In genomic region chr4:107389965-107390364, GRCh38 we compare ENCODE assay signal across 30 cellular contexts.
"Had no signal": no experiment of that assay in that cellular context is flagged by ENCODE, and none has a peak within 500 bp of the region (broad histone marks: within the 10 kb centered on the region; RNA-seq: fewer than 3 reads in every experiment).

No MANE protein-coding gene starts in this region.

- H3K27me3 ChIP-seq: adrenal gland, body of pancreas, brain microvascular endothelial cell, breast epithelium had no signal

- H3K4me3 ChIP-seq: adrenal gland, body of pancreas, breast epithelium had no signal

- H3K4me1 ChIP-seq: adrenal gland, body of pancreas, breast epithelium had no signal

- H3K9me3 ChIP-seq: adrenal gland, body of pancreas, breast epithelium had no signal

- H3K27ac ChIP-seq: adrenal gland, body of pancreas, brain microvascular endothelial cell, breast epithelium, VCaP had no signal

- H3K36me3 ChIP-seq: adrenal gland, brain microvascular endothelial cell, breast epithelium had no signal

- DNase-seq: activated B cell treated with CpG ODN at 0.5 μM for 24 hours; activated CD4-positive, alpha-beta memory T cell treated with anti-CD3 and anti-CD28 coated beads for 36 hours; activated CD4-positive, alpha-beta T cell treated with anti-CD3 and anti-CD28 coated beads for 4 hours; activated CD4-positive, alpha-beta T cell treated with anti-CD3 and anti-CD28 coated beads, Interleukin-2, amount 10 ng/mL, durations not matched to agents 24 days and 14 days; activated CD4-positive, alpha-beta T cell treated with anti-CD3 and anti-CD28 coated beads, Interleukin-2, amount 50 U/mL, for 1 hour; activated CD4-positive, alpha-beta T cell treated with anti-CD3 and anti-CD28 coated beads, Interleukin-2, amount 50 U/mL, for 4 hours; activated CD4-positive, CD25-positive, alpha-beta regulatory T cell treated with anti-CD3 and anti-CD28 coated beads, Interleukin-2, amount 50 U/mL, for 72 hours; activated CD8-positive, alpha-beta memory T cell treated with anti-CD3 and anti-CD28 coated beads, Interleukin-2, amount 50 U/mL, for 4 hours; activated CD8-positive, alpha-beta T cell treated with anti-CD3 and anti-CD28 coated beads for 36 hours; activated effector memory CD4-positive, alpha-beta T cell treated with anti-CD3 and anti-CD28 coated beads, Interleukin-2, amount 50 U/mL, for 16 hours; activated gamma-delta T cell treated with Interleukin-2 at 50 U/mL for 16 hours; activated naive CD4-positive, alpha-beta T cell; activated naive CD4-positive, alpha-beta T cell treated with anti-CD3 and anti-CD28 coated beads for 36 hours; activated naive CD4-positive, alpha-beta T cell treated with anti-CD3 and anti-CD28 coated beads, Interleukin-2, amount 50 U/mL, for 16 hours; activated naive CD8-positive, alpha-beta T cell treated with anti-CD3 and anti-CD28 coated beads for 36 hours; activated T-cell treated with anti-CD3 and anti-CD28 coated beads for 4 hours; activated T-cell treated with anti-CD3 and anti-CD28 coated beads, Interleukin-2, amount 50 U/mL, for 1 hour; activated T-cell treated with anti-CD3 and anti-CD28 coated beads, Interleukin-2, amount 50 U/mL, for 4 hours; activated T-cell treated with anti-CD3 and anti-CD28 coated beads, Interleukin-2, amount 50 U/mL, for 72 hours; adrenal gland; amniotic stem cell; aorta; body of pancreas; brain microvascular endothelial cell; central memory CD4-positive, alpha-beta T cell; T-helper 1 cell; T-helper 2 cell; T-helper 9 cell had no signal
